Comparison of ENCODE assay signal across 2 cellular contexts in the genomic region with DNA sequence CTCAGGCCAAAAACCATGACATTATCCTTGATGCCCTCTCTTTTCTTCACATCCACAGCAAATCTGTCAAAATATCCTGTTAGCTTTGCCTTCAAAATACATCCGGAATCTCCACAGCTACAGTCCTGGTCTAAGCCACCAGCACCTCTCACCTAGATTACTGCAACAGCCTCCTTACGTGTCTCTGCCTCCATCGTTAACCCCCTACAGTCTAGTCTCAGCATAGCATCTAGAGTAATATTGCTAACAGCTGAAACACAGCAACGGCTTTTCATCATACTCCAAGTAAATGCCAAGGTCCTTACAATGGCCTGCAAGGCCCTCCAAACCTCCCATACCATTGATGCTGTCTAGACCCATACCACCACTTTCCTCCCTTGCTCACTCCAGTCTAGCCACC.
TF ChIP-seq lines count a peak whose summit lies in the region.

No MANE protein-coding gene starts in this region.

TF ChIP-seq in IMR-90, 13 proteins besides CTCF, POLR2A, EP300 and RAD21:
- TF ChIP-seq SMC3 (IDR thresholded peaks at IDR 0.05; ENCODE audit: low read depth, low read length), result no peak
- no peak for TF ChIP-seq NFE2L2 (IDR thresholded peaks at IDR 0.05; ENCODE audit: low read depth, low read length)
- TF ChIP-seq FOS (IDR thresholded peaks at IDR 0.05; ENCODE audit: low read depth, low read length), result no peak
- TF ChIP-seq RFX5 (IDR thresholded peaks at IDR 0.05; ENCODE audit: low read depth, low read length), result no peak
- TF ChIP-seq, protein P1, sequence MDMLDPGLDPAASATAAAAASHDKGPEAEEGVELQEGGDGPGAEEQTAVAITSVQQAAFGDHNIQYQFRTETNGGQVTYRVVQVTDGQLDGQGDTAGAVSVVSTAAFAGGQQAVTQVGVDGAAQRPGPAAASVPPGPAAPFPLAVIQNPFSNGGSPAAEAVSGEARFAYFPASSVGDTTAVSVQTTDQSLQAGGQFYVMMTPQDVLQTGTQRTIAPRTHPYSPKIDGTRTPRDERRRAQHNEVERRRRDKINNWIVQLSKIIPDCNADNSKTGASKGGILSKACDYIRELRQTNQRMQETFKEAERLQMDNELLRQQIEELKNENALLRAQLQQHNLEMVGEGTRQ (IDR thresholded peaks at IDR 0.05; ENCODE audit: low read depth, low read length), result no peak
- no peak for TF ChIP-seq CEBPB (IDR thresholded peaks at IDR 0.05; ENCODE audit: low read depth, low read length)
- TF ChIP-seq, protein P2, sequence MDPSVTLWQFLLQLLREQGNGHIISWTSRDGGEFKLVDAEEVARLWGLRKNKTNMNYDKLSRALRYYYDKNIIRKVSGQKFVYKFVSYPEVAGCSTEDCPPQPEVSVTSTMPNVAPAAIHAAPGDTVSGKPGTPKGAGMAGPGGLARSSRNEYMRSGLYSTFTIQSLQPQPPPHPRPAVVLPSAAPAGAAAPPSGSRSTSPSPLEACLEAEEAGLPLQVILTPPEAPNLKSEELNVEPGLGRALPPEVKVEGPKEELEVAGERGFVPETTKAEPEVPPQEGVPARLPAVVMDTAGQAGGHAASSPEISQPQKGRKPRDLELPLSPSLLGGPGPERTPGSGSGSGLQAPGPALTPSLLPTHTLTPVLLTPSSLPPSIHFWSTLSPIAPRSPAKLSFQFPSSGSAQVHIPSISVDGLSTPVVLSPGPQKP (IDR thresholded peaks at IDR 0.05; ENCODE audit: borderline replicate concordance, low read depth, low read length), result no peak
- TF ChIP-seq RCOR1 (IDR thresholded peaks at IDR 0.05; ENCODE audit: insufficient replicate concordance, low read length), result no peak
- TF ChIP-seq CHD1 (IDR thresholded peaks at IDR 0.05; ENCODE audit: low read depth, low read length), result no peak
- no peak for TF ChIP-seq MAFK (IDR thresholded peaks at IDR 0.05; ENCODE audit: low read depth, low read length)
- TF ChIP-seq MXI1 (IDR thresholded peaks at IDR 0.05; ENCODE audit: borderline replicate concordance, low read depth, low read length), result no peak
- no peak for TF ChIP-seq BHLHE40 (IDR thresholded peaks at IDR 0.05; ENCODE audit: low read depth, low read length)
- no peak for TF ChIP-seq MAZ (IDR thresholded peaks at IDR 0.05; ENCODE audit: borderline replicate concordance, low read depth, low read length)
TF ChIP-seq in IMR-90: peak in this region for 0.

TF ChIP-seq in GM12878, 131 proteins besides CTCF, POLR2A, EP300 and RAD21:
- TF ChIP-seq ZNF207 (IDR thresholded peaks at IDR 0.05; ENCODE audit: borderline replicate concordance) (no peak), CEBPB (IDR thresholded peaks at IDR 0.05; ENCODE audit: borderline replicate concordance in 1 of 2, low read depth in 2 of 2, low read length in 2 of 2) (no peak), KDM1A (IDR thresholded peaks at IDR 0.05; ENCODE audit: borderline replicate concordance) (no peak)
- TF ChIP-seq, protein P3, sequence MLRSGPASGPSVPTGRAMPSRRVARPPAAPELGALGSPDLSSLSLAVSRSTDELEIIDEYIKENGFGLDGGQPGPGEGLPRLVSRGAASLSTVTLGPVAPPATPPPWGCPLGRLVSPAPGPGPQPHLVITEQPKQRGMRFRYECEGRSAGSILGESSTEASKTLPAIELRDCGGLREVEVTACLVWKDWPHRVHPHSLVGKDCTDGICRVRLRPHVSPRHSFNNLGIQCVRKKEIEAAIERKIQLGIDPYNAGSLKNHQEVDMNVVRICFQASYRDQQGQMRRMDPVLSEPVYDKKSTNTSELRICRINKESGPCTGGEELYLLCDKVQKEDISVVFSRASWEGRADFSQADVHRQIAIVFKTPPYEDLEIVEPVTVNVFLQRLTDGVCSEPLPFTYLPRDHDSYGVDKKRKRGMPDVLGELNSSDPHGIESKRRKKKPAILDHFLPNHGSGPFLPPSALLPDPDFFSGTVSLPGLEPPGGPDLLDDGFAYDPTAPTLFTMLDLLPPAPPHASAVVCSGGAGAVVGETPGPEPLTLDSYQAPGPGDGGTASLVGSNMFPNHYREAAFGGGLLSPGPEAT (IDR thresholded peaks at IDR 0.05; ENCODE audit: low read depth), result no peak
